Comparison of ENCODE assay signal across 19 cellular contexts in the genomic region with DNA sequence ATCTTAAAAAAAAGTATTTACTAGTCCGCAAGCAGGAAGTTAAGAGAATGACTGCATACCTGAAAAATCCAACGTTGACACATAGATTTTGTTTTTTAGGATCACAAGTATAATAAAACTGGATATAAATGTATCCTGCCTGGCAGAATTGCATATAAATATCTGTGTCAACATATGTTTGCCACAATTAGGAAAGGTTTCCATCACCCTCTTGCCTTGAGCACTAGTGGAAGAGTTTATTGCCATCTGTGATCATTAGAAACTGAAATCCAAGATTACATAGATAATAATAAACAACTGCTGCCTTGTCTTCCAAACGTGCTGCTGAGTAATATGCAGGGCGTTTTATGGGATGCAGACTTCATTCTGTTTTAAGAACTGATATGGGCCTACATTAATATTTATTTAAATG. TPM values are rescaled to one million over a fixed set of nuclear protein-coding genes. Genes with fewer than 3 reads are reported as not detected.
DNase-seq lines count a peak whose midpoint lies in the region; ATAC-seq, FAIRE-seq and TF ChIP-seq lines count a peak whose summit lies in the region.
"Had no signal": no experiment of that assay in that cellular context is flagged by ENCODE, and none has a peak within 500 bp of the region (broad histone marks: within the 10 kb centered on the region; RNA-seq: fewer than 3 reads in every experiment).

No MANE protein-coding gene starts in this region.

- H3F3A ChIP-seq in SK-N-SH (replicated peaks; ENCODE audit: insufficient read depth), result no peaks in the 10 kb centered on the region

- intact Hi-C loops in Right ventricle myocardium inferior (cut with DNase I) (no loop called here), cardiac septum (cut with DNase I) (no loop called here), right lobe of liver (cut with DNase I) (no loop called here)

- peak; percentile 20 for ATAC-seq in Right ventricle myocardium inferior
- no peak for ATAC-seq in right lobe of liver
- ATAC-seq in HG03469 (IDR thresholded peaks at IDR 0.05; ENCODE audit: unreplicated experiment), result no peak

- H4K20me1 ChIP-seq in SK-N-SH (ENCODE audit: insufficient read depth), result no peaks in the 10 kb centered on the region

- TF ChIP-seq CTCF in bronchial epithelial cell (IDR thresholded peaks at IDR 0.05; ENCODE audit: insufficient read depth, low read length, severe bottlenecking) (no peak), right lobe of liver (IDR thresholded peaks at IDR 0.05) (no peak), SK-N-SH (IDR thresholded peaks at IDR 0.05) (no peak)

- H2AFZ ChIP-seq in SK-N-SH (ENCODE audit: low read depth), result no peak overlapping the region

- H3K27me3 ChIP-seq in bronchial epithelial cell (ENCODE audit: control insufficient read depth, insufficient read depth, low read length) (no peaks in the 10 kb centered on the region), right lobe of liver (no peaks in the 10 kb centered on the region), SK-N-SH (ENCODE audit: insufficient read depth) (no peaks in the 10 kb centered on the region)
- H3K27me3 ChIP-seq: sigmoid colon had no signal

- CTCF ChIA-PET in SK-N-SH (lab: Yijun Ruan, JAX), result no interaction called here

- peak overlapping the region; percentile 33 to 71 (median 35) for H3K27ac ChIP-seq in right lobe of liver
- no peak overlapping the region for H3K27ac ChIP-seq in SK-N-SH (ENCODE audit: low read depth in 2 of 2, low read length in 1 of 2)
- H3K27ac ChIP-seq: KMS-11 had no signal

- DNase-seq in Right ventricle myocardium inferior (ENCODE audit: missing footprints), result no peak
- DNase-seq in cardiac septum (ENCODE audit: low spot score), result no peak
- DNase-seq in bronchial epithelial cell (ENCODE audit: low read depth), result peak; percentile 36
- DNase-seq in right lobe of liver, result no peak
- DNase-seq in DMS53 treated with DMSO at 0.1 percent for 48 hours (lab: John Stamatoyannopoulos, UW; ENCODE audit: unreplicated experiment), result no peak
- DNase-seq in SK-N-SH, result no peak
- DNase-seq in HT-29 (ENCODE audit: low spot score), result no peak
- DNase-seq: activated CD4-positive, alpha-beta T cell treated with anti-CD3 and anti-CD28 coated beads, Interleukin-2, amount 50 U/mL, for 48 hours; endodermal cell; H9; head of caudate nucleus; NCI-H187 treated with DMSO at 0.1 percent for 48 hours; SHP77; sigmoid colon had no signal

- no peaks in the 10 kb centered on the region for H3K9me2 ChIP-seq in SK-N-SH

- H3K79me2 ChIP-seq in SK-N-SH (ENCODE audit: insufficient read depth), result no peaks in the 10 kb centered on the region

- H3K4me2 ChIP-seq in SK-N-SH, result no peak overlapping the region
- H3K4me2 ChIP-seq: KMS-11 had no signal

- peaks cover 2% of the 10 kb centered on the region for H3K36me3 ChIP-seq in bronchial epithelial cell (ENCODE audit: control insufficient read depth, insufficient read depth, low read length)
- H3K36me3 ChIP-seq in right lobe of liver, result no peaks in the 10 kb centered on the region
- H3K36me3 ChIP-seq in SK-N-SH (replicated peaks in 1 of 2; ENCODE audit: control insufficient read depth in 1 of 2, insufficient read depth in 2 of 2, low read length in 1 of 2), result no peaks in the 10 kb centered on the region
- H3K36me3 ChIP-seq: sigmoid colon had no signal

- FAIRE-seq in bronchial epithelial cell (lab: Jason Lieb, UNC), result no peak
- FAIRE-seq: A204.1, GM18507, TTC549 had no signal

- H3K9me3 ChIP-seq in right lobe of liver, result no peaks in the 10 kb centered on the region
- H3K9me3 ChIP-seq in SK-N-SH, result no peaks in the 10 kb centered on the region
- H3K9me3 ChIP-seq: sigmoid colon had no signal

- no peak for TF ChIP-seq RAD21 in SK-N-SH (IDR thresholded peaks at IDR 0.05; ENCODE audit: low read length)

- no peak for TF ChIP-seq POLR2A in right lobe of liver (IDR thresholded peaks at IDR 0.05)

- H3K4me3 ChIP-seq in bronchial epithelial cell (ENCODE audit: low read depth, low read length), result no peak overlapping the region
- H3K4me3 ChIP-seq in right lobe of liver, result no peak overlapping the region
- H3K4me3 ChIP-seq in SK-N-SH (ENCODE audit: low read depth in 2 of 2, low read length in 1 of 2), result no peak overlapping the region
- H3K4me3 ChIP-seq: sigmoid colon had no signal

- H3K9ac ChIP-seq in SK-N-SH, result no peak overlapping the region
- H3K9ac ChIP-seq: KMS-11 had no signal

- H3K4me1 ChIP-seq in right lobe of liver (peaks cover 0 to 51% (median 23%) of the 10 kb centered on the region in 4 donors), SK-N-SH (ENCODE audit: control insufficient read depth in 1 of 2, insufficient read depth in 2 of 2, low read depth in 1 of 2, low read length in 1 of 2) (no peaks in the 10 kb centered on the region)

- POLR2A ChIA-PET in SK-N-SH (lab: Yijun Ruan, JAX), result no interaction called here

- whole genome bisulfite sequencing in right lobe of liver (ENCODE audit: insufficient coverage, low coverage, low lambda C conversion rate, missing lambda C conversion rate), result 43% methylated on average over 4 of the region's 4 CpGs
- WGBS in SK-N-SH (ENCODE audit: low lambda C conversion rate), result 15% methylated on average over 4 of the region's 4 CpGs

- TF ChIP-seq EP300 in SK-N-SH (IDR thresholded peaks at IDR 0.05; ENCODE audit: borderline replicate concordance in 1 of 2, low read depth in 1 of 2, low read length in 1 of 2), result no peak

TF ChIP-seq in SK-N-SH, 30 proteins besides CTCF, POLR2A, EP300 and RAD21 (continues in another document):
- no peak for TF ChIP-seq SMC3 (IDR thresholded peaks at IDR 0.05; ENCODE audit: low read depth, low read length)
- TF ChIP-seq, protein P1, sequence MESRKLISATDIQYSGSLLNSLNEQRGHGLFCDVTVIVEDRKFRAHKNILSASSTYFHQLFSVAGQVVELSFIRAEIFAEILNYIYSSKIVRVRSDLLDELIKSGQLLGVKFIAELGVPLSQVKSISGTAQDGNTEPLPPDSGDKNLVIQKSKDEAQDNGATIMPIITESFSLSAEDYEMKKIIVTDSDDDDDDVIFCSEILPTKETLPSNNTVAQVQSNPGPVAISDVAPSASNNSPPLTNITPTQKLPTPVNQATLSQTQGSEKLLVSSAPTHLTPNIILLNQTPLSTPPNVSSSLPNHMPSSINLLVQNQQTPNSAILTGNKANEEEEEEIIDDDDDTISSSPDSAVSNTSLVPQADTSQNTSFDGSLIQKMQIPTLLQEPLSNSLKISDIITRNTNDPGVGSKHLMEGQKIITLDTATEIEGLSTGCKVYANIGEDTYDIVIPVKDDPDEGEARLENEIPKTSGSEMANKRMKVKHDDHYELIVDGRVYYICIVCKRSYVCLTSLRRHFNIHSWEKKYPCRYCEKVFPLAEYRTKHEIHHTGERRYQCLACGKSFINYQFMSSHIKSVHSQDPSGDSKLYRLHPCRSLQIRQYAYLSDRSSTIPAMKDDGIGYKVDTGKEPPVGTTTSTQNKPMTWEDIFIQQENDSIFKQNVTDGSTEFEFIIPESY (IDR thresholded peaks at IDR 0.05; ENCODE audit: borderline replicate concordance, low read depth), result no peak
- no peak for TF ChIP-seq CHD2 (IDR thresholded peaks at IDR 0.05; ENCODE audit: low read length, partially characterized antibody)
- TF ChIP-seq FOSL2 (IDR thresholded peaks at IDR 0.05; ENCODE audit: borderline replicate concordance, low read depth), result no peak
- TF ChIP-seq, protein P2, sequence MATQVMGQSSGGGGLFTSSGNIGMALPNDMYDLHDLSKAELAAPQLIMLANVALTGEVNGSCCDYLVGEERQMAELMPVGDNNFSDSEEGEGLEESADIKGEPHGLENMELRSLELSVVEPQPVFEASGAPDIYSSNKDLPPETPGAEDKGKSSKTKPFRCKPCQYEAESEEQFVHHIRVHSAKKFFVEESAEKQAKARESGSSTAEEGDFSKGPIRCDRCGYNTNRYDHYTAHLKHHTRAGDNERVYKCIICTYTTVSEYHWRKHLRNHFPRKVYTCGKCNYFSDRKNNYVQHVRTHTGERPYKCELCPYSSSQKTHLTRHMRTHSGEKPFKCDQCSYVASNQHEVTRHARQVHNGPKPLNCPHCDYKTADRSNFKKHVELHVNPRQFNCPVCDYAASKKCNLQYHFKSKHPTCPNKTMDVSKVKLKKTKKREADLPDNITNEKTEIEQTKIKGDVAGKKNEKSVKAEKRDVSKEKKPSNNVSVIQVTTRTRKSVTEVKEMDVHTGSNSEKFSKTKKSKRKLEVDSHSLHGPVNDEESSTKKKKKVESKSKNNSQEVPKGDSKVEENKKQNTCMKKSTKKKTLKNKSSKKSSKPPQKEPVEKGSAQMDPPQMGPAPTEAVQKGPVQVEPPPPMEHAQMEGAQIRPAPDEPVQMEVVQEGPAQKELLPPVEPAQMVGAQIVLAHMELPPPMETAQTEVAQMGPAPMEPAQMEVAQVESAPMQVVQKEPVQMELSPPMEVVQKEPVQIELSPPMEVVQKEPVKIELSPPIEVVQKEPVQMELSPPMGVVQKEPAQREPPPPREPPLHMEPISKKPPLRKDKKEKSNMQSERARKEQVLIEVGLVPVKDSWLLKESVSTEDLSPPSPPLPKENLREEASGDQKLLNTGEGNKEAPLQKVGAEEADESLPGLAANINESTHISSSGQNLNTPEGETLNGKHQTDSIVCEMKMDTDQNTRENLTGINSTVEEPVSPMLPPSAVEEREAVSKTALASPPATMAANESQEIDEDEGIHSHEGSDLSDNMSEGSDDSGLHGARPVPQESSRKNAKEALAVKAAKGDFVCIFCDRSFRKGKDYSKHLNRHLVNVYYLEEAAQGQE (IDR thresholded peaks at IDR 0.05; ENCODE audit: low read depth, low read length), result no peak
- TF ChIP-seq, protein P3, sequence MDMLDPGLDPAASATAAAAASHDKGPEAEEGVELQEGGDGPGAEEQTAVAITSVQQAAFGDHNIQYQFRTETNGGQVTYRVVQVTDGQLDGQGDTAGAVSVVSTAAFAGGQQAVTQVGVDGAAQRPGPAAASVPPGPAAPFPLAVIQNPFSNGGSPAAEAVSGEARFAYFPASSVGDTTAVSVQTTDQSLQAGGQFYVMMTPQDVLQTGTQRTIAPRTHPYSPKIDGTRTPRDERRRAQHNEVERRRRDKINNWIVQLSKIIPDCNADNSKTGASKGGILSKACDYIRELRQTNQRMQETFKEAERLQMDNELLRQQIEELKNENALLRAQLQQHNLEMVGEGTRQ (IDR thresholded peaks at IDR 0.05; ENCODE audit: borderline replicate concordance, low read depth, low read length), result no peak
- TF ChIP-seq ELF1 (IDR thresholded peaks at IDR 0.05), result no peak
- no peak for TF ChIP-seq NFIC (IDR thresholded peaks at IDR 0.05; ENCODE audit: borderline replicate concordance)
- TF ChIP-seq TCF12 (IDR thresholded peaks at IDR 0.05), result no peak

RNA-seq across cellular contexts. Expression of a gene that starts 27.9 kb away (rescaled TPM):
- total RNA-seq in Right ventricle myocardium inferior (10.2 TPM), cardiac septum (19.5 TPM), bronchial epithelial cell (10.5 and 26.2 TPM in 2 replicates), right lobe of liver (10 to 100 TPM in 5 of 6 experiments, 1 to 10 TPM in 1; 8.7 to 20.3 (median 11.8) TPM)
- polyA plus RNA-seq in SK-N-SH (2012; rRNA removed), result under 0.01 and 0.02 TPM in 2 replicates
- 0.01 TPM in 2 replicates for polyA plus RNA-seq in SK-N-SH (2012; cell fraction: cytosol; rRNA removed)
- 0.01 and 0.02 TPM in 2 replicates for polyA plus RNA-seq in SK-N-SH (2012; cell fraction: nucleus; rRNA removed)
- total RNA-seq in HT-29 (2014; rRNA removed; shearing (Covaris generic)), result 4.4 and 7.2 TPM in 2 replicates

Comparison
In these comparisons a context has a peak if more than half of its experiments do, and no peak if none do; other contexts are left out.
1. H3K27ac ChIP-seq: peak in right lobe of liver (3 of 3); none in SK-N-SH (0 of 2).